21 cellular contexts compared by ENCODE assay signal in the genomic region with DNA sequence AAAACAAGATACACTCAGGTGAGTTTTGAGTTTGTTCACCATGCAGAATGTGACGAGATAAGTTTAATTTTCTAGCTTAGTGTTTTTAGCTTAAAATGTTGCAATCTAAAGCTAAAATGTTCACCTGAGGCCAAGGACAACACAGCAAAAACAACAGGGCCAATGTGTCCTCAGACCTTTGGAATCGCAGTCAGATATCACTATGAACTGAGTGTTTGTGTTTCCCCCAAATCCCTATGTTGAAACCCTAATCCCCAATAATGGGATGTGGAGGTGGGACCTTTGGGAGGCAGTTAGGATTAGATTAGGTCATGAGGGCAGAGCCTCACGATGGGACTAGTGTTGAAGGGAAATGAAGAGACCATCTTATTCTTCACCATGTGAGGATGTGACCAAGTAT.
DNase-seq lines count a peak whose midpoint lies in the region; ATAC-seq, FAIRE-seq and TF ChIP-seq lines count a peak whose summit lies in the region.
"Had no signal": no experiment of that assay in that cellular context is flagged by ENCODE, and none has a peak within 500 bp of the region (broad histone marks: within the 10 kb centered on the region; RNA-seq: fewer than 3 reads in every experiment).

No MANE protein-coding gene starts in this region.

- H3K27me3 ChIP-seq in hepatocyte (no peaks in the 10 kb centered on the region), liver (ENCODE audit: control insufficient read depth in 4 of 4, insufficient read depth in 4 of 4, low read length in 3 of 4) (no peaks in the 10 kb centered on the region), osteoblast (ENCODE audit: insufficient read depth, low read length) (no peaks in the 10 kb centered on the region)
- H3K27me3 ChIP-seq: BE2C had no signal

- no peak overlapping the region for H3K4me3 ChIP-seq in hepatocyte
- no peak overlapping the region for H3K4me3 ChIP-seq in liver (ENCODE audit: low read depth in 1 of 3, low read length in 3 of 3)
- no peak overlapping the region for H3K4me3 ChIP-seq in osteoblast (ENCODE audit: insufficient read depth, low read length)
- H3K4me3 ChIP-seq: GM12878, HAP-1 had no signal

- intact Hi-C loops in sciatic nerve (cut with DNase I) (no loop called here), posterior cingulate gyrus (cut with DNase I) (loop anchor here (10.0 kb wide), 1 partner anchor 84 kb away; no protein-coding TSS in a partner anchor)

- peak; percentile 57 to 60 for TF ChIP-seq RAD21 in liver (IDR thresholded peaks at IDR 0.05)

- FAIRE-seq in HTR-8/SVneo (lab: Jason Lieb, UNC): no peak
- FAIRE-seq: GM12878, GM18507 had no signal

- TF ChIP-seq CTCF in hepatocyte (IDR thresholded peaks at IDR 0.05; ENCODE audit: poor library complexity) (no peak), liver (IDR thresholded peaks at IDR 0.05; ENCODE audit: low read depth, low read length, missing input control) (no peak), osteoblast (IDR thresholded peaks at IDR 0.05; ENCODE audit: extremely low read depth, low read depth, low read length) (no peak)

- WGBS in hepatocyte (ENCODE audit: low lambda C conversion rate, missing lambda C conversion rate): 77% methylated on average over 3 of the region's 3 CpGs
- 36% methylated on average over 3 of the region's 3 CpGs for WGBS in liver

- H2AFZ ChIP-seq in hepatocyte: no peak overlapping the region
- H2AFZ ChIP-seq in osteoblast (ENCODE audit: low read length): no peak overlapping the region

- DNase-seq in NCI-H82 treated with DMSO at 0.1 percent for 48 hours (lab: John Stamatoyannopoulos, UW; ENCODE audit: unreplicated experiment) (peak; percentile 7), hepatocyte (ENCODE audit: low spot score) (no peak), sciatic nerve (ENCODE audit: low spot score) (no peak), posterior cingulate gyrus (no peak), HTR-8/SVneo (ENCODE audit: insufficient read length, low spot score) (no peak), osteoblast (ENCODE audit: insufficient read length, low spot score, missing footprints) (no peak), NCI-H1092 treated with DMSO at 0.1 percent for 48 hours (lab: John Stamatoyannopoulos, UW) (no peak)
- DNase-seq: ACHN; BE2C; C1 segment of cervical spinal cord; CD4-positive, CD25-positive, alpha-beta regulatory T cell; CD8-positive, alpha-beta memory T cell; COR-L47; DMS 273 treated with DMSO at 0.1 percent for 48 hours; DMS53; DND-41; EL had no signal

- no peaks in the 10 kb centered on the region for H3K79me2 ChIP-seq in hepatocyte
- H3K79me2 ChIP-seq in osteoblast (ENCODE audit: insufficient read depth, low read length): no peaks in the 10 kb centered on the region

- H3K36me3 ChIP-seq in hepatocyte (replicated peaks; ENCODE audit: insufficient read depth, low read depth) (no peaks in the 10 kb centered on the region), liver (ENCODE audit: control insufficient read depth in 4 of 4, insufficient read depth in 3 of 4, low read depth in 1 of 4, low read length in 3 of 4) (peaks cover 0 to 6% (median 2%) of the 10 kb centered on the region in 4 donors), osteoblast (ENCODE audit: insufficient read depth, low read length) (peaks cover 8% of the 10 kb centered on the region)

- H3K9me3 ChIP-seq in hepatocyte (ENCODE audit: low read depth) (no peaks in the 10 kb centered on the region), liver (ENCODE audit: control insufficient read depth in 4 of 4, low read length in 3 of 4) (no peaks in the 10 kb centered on the region), osteoblast (ENCODE audit: low read depth, low read length) (no peaks in the 10 kb centered on the region)
- H3K9me3 ChIP-seq: BE2C, HAP-1 had no signal

- H4K20me1 ChIP-seq in hepatocyte (ENCODE audit: insufficient read depth, poor library complexity, severe bottlenecking) (no peaks in the 10 kb centered on the region), osteoblast (ENCODE audit: insufficient read depth, low read length) (no peaks in the 10 kb centered on the region)

- no peaks in the 10 kb centered on the region for H3K9me2 ChIP-seq in hepatocyte (replicated peaks; ENCODE audit: insufficient read depth)

- H3K4me2 ChIP-seq in hepatocyte: no peak overlapping the region
- H3K4me2 ChIP-seq in osteoblast (ENCODE audit: insufficient read depth, low read length): no peak overlapping the region

- peak overlapping the region in 1 of 2 donors; percentile 16 for H3K9ac ChIP-seq in liver (ENCODE audit: low read depth in 1 of 2, low read length in 2 of 2)

- no peaks in the 10 kb centered on the region for H3K4me1 ChIP-seq in hepatocyte (ENCODE audit: insufficient read depth)
- H3K4me1 ChIP-seq in liver (ENCODE audit: control insufficient read depth in 4 of 4, insufficient read depth in 4 of 4, low read length in 3 of 4): peaks cover 3 to 13% (median 6%) of the 10 kb centered on the region in 4 donors
- no peaks in the 10 kb centered on the region for H3K4me1 ChIP-seq in osteoblast (ENCODE audit: insufficient read depth, low read length)
- H3K4me1 ChIP-seq: HAP-1 had no signal

- peak; percentile 25 for ATAC-seq in sciatic nerve
- ATAC-seq: GM12878 had no signal

- H3K27ac ChIP-seq in hepatocyte: peak overlapping the region; percentile 54
- peak overlapping the region; percentile 86 to 93 for H3K27ac ChIP-seq in liver (ENCODE audit: low read depth in 1 of 2, low read length in 2 of 2)
- no peak overlapping the region for H3K27ac ChIP-seq in osteoblast (ENCODE audit: low read depth, low read length)

TF ChIP-seq in liver, 16 proteins besides CTCF, POLR2A, EP300 and RAD21:
- TF ChIP-seq FOXA2 (IDR thresholded peaks at IDR 0.05) (peak; percentile 89), FOXA1 (IDR thresholded peaks at IDR 0.05) (peak; percentile 95), MAX (IDR thresholded peaks at IDR 0.05) (peak; percentile 97), TAF1 (conservative IDR thresholded peaks at IDR 0.05) (no peak), RXRA (IDR thresholded peaks at IDR 0.05) (peak; percentile 97 to 98), HNF4G (IDR thresholded peaks at IDR 0.05) (peak; percentile 96), EGR1 (IDR thresholded peaks at IDR 0.05; ENCODE audit: low read depth in 2 of 2) (peak in 1 of 2 donors; percentile 82), SP1 (IDR thresholded peaks at IDR 0.05) (peak; percentile 98), GABPA (IDR thresholded peaks at IDR 0.05 in 1 of 2, conservative IDR thresholded peaks at IDR 0.05 in 1 of 2) (peak in 1 of 2 donors; percentile 66), NR2F2 (IDR thresholded peaks at IDR 0.05) (peak; percentile 68), ATF3 (IDR thresholded peaks at IDR 0.05) (peak; percentile 68), YY1 (IDR thresholded peaks at IDR 0.05) (peak; percentile 93), HNF4A (conservative IDR thresholded peaks at IDR 0.05) (peak; percentile 99), JUND (IDR thresholded peaks at IDR 0.05) (peak; percentile 62 to 84)
- TF ChIP-seq, protein P1, sequence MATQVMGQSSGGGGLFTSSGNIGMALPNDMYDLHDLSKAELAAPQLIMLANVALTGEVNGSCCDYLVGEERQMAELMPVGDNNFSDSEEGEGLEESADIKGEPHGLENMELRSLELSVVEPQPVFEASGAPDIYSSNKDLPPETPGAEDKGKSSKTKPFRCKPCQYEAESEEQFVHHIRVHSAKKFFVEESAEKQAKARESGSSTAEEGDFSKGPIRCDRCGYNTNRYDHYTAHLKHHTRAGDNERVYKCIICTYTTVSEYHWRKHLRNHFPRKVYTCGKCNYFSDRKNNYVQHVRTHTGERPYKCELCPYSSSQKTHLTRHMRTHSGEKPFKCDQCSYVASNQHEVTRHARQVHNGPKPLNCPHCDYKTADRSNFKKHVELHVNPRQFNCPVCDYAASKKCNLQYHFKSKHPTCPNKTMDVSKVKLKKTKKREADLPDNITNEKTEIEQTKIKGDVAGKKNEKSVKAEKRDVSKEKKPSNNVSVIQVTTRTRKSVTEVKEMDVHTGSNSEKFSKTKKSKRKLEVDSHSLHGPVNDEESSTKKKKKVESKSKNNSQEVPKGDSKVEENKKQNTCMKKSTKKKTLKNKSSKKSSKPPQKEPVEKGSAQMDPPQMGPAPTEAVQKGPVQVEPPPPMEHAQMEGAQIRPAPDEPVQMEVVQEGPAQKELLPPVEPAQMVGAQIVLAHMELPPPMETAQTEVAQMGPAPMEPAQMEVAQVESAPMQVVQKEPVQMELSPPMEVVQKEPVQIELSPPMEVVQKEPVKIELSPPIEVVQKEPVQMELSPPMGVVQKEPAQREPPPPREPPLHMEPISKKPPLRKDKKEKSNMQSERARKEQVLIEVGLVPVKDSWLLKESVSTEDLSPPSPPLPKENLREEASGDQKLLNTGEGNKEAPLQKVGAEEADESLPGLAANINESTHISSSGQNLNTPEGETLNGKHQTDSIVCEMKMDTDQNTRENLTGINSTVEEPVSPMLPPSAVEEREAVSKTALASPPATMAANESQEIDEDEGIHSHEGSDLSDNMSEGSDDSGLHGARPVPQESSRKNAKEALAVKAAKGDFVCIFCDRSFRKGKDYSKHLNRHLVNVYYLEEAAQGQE (IDR thresholded peaks at IDR 0.05): peak; percentile 81
- TF ChIP-seq, protein P2, sequence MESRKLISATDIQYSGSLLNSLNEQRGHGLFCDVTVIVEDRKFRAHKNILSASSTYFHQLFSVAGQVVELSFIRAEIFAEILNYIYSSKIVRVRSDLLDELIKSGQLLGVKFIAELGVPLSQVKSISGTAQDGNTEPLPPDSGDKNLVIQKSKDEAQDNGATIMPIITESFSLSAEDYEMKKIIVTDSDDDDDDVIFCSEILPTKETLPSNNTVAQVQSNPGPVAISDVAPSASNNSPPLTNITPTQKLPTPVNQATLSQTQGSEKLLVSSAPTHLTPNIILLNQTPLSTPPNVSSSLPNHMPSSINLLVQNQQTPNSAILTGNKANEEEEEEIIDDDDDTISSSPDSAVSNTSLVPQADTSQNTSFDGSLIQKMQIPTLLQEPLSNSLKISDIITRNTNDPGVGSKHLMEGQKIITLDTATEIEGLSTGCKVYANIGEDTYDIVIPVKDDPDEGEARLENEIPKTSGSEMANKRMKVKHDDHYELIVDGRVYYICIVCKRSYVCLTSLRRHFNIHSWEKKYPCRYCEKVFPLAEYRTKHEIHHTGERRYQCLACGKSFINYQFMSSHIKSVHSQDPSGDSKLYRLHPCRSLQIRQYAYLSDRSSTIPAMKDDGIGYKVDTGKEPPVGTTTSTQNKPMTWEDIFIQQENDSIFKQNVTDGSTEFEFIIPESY (IDR thresholded peaks at IDR 0.05): peak; percentile 96
